1 cellular context compared by ENCODE assay signal in the genomic region with DNA sequence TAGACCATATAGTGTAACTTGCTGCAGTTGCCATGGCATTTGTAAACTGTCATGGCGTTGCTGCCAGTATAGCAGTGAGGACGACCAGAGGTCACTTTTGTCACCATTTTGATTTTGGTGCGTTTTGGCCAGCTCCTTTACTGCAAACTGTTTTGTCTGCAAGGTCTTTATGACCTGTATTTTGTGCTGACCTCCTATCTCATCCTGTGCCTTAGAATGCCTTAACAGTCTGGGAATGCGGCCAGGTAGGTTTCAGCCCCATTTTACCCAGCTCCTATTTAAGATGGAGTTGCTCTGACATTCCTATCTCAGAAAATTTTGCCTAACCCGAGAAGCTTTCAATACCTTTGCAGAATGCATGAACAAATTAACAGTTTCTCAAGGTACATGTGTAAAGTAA.
TF ChIP-seq lines count a peak whose summit lies in the region.

No MANE protein-coding gene starts in this region.

TF ChIP-seq in GM23338, 12 proteins besides CTCF, POLR2A, EP300 and RAD21 (continued from another document):
- TF ChIP-seq, protein P1, sequence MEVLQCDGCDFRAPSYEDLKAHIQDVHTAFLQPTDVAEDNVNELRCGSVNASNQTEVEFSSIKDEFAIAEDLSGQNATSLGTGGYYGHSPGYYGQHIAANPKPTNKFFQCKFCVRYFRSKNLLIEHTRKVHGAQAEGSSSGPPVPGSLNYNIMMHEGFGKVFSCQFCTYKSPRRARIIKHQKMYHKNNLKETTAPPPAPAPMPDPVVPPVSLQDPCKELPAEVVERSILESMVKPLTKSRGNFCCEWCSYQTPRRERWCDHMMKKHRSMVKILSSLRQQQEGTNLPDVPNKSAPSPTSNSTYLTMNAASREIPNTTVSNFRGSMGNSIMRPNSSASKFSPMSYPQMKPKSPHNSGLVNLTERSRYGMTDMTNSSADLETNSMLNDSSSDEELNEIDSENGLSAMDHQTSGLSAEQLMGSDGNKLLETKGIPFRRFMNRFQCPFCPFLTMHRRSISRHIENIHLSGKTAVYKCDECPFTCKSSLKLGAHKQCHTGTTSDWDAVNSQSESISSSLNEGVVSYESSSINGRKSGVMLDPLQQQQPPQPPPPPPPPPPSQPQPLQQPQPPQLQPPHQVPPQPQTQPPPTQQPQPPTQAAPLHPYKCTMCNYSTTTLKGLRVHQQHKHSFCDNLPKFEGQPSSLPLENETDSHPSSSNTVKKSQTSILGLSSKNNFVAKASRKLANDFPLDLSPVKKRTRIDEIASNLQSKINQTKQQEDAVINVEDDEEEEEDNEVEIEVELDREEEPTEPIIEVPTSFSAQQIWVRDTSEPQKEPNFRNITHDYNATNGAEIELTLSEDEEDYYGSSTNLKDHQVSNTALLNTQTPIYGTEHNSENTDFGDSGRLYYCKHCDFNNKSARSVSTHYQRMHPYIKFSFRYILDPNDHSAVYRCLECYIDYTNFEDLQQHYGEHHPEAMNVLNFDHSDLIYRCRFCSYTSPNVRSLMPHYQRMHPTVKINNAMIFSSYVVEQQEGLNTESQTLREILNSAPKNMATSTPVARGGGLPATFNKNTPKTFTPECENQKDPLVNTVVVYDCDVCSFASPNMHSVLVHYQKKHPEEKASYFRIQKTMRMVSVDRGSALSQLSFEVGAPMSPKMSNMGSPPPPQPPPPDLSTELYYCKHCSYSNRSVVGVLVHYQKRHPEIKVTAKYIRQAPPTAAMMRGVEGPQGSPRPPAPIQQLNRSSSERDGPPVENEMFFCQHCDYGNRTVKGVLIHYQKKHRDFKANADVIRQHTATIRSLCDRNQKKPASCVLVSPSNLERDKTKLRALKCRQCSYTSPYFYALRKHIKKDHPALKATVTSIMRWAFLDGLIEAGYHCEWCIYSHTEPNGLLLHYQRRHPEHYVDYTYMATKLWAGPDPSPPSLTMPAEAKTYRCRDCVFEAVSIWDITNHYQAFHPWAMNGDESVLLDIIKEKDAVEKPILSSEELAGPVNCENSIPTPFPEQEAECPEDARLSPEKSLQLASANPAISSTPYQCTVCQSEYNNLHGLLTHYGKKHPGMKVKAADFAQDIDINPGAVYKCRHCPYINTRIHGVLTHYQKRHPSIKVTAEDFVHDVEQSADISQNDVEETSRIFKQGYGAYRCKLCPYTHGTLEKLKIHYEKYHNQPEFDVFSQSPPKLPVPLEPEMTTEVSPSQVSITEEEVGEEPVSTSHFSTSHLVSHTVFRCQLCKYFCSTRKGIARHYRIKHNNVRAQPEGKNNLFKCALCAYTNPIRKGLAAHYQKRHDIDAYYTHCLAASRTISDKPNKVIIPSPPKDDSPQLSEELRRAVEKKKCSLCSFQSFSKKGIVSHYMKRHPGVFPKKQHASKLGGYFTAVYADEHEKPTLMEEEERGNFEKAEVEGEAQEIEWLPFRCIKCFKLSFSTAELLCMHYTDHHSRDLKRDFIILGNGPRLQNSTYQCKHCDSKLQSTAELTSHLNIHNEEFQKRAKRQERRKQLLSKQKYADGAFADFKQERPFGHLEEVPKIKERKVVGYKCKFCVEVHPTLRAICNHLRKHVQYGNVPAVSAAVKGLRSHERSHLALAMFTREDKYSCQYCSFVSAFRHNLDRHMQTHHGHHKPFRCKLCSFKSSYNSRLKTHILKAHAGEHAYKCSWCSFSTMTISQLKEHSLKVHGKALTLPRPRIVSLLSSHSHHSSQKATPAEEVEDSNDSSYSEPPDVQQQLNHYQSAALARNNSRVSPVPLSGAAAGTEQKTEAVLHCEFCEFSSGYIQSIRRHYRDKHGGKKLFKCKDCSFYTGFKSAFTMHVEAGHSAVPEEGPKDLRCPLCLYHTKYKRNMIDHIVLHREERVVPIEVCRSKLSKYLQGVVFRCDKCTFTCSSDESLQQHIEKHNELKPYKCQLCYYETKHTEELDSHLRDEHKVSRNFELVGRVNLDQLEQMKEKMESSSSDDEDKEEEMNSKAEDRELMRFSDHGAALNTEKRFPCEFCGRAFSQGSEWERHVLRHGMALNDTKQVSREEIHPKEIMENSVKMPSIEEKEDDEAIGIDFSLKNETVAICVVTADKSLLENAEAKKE (CRISPR knock-in tag; IDR thresholded peaks at IDR 0.05), result no peak
- no peak for TF ChIP-seq NANOG (IDR thresholded peaks at IDR 0.05; ENCODE audit: borderline replicate concordance)
- TF ChIP-seq POLR2AphosphoS5 (IDR thresholded peaks at IDR 0.05; ENCODE audit: low read depth), result no peak
- TF ChIP-seq, protein P2, sequence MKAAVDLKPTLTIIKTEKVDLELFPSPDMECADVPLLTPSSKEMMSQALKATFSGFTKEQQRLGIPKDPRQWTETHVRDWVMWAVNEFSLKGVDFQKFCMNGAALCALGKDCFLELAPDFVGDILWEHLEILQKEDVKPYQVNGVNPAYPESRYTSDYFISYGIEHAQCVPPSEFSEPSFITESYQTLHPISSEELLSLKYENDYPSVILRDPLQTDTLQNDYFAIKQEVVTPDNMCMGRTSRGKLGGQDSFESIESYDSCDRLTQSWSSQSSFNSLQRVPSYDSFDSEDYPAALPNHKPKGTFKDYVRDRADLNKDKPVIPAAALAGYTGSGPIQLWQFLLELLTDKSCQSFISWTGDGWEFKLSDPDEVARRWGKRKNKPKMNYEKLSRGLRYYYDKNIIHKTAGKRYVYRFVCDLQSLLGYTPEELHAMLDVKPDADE (IDR thresholded peaks at IDR 0.05), result no peak
- TF ChIP-seq ZNF114 (CRISPR knock-in tag; IDR thresholded peaks at IDR 0.05), result no peak
